Comparison of ENCODE assay signal across 10 cellular contexts in the genomic region with DNA sequence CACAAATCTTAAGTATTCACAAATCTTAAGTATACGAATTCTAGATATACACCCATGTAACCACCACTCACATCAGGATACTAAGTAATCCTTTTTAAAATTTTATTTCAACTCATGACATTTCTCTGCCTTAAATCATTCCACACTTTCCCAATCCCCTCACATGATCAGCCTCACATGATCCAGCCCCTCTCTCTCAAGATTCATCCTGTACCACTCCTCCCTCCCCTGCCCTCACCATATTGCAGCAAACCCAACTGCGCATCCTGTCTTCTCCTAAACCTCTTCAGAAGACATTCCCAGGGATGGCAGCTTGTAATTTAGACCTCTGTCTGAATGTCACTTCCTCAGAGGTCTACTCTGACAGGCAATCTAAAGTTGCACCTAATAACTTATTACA. TPM values are rescaled to one million over a fixed set of nuclear protein-coding genes. Genes with fewer than 3 reads are reported as not detected.
DNase-seq lines count a peak whose midpoint lies in the region; ATAC-seq and TF ChIP-seq lines count a peak whose summit lies in the region.
"Had no signal": no experiment of that assay in that cellular context is flagged by ENCODE, and none has a peak within 500 bp of the region (broad histone marks: within the 10 kb centered on the region; RNA-seq: fewer than 3 reads in every experiment).

No MANE protein-coding gene starts in this region.

- BruUV-seq in PC-9 (replicated peaks; lab: Mats Ljungman, UMichigan) = no TSS peak

- H3K27ac ChIP-seq in PC-9 (peak overlapping the region; percentile 53), fibroblast of lung (ENCODE audit: insufficient read depth, low read length) (no peak overlapping the region), uterus (no peak overlapping the region)

- no peak for TF ChIP-seq CTCF in PC-9 (conservative IDR thresholded peaks at IDR 0.05)
- no peak for TF ChIP-seq CTCF in fibroblast of lung (conservative IDR thresholded peaks at IDR 0.05 in 1 of 2, IDR thresholded peaks at IDR 0.05 in 1 of 2; ENCODE audit: low read depth in 1 of 2, low read length in 2 of 2)
- TF ChIP-seq CTCF in uterus (IDR thresholded peaks at IDR 0.05) = no peak

- H3F3A ChIP-seq in PC-9 (ENCODE audit: insufficient read depth, low read depth) = peaks cover 20% of the 10 kb centered on the region

- H3K4me1 ChIP-seq in PC-9 (replicated peaks; ENCODE audit: insufficient read depth) = peaks cover 32% of the 10 kb centered on the region
- peaks cover 2% of the 10 kb centered on the region for H3K4me1 ChIP-seq in fibroblast of lung (ENCODE audit: control insufficient read depth, extremely low read depth, insufficient read depth, low read length)
- peaks cover 26% of the 10 kb centered on the region for H3K4me1 ChIP-seq in skeletal muscle satellite cell (ENCODE audit: control insufficient read depth, insufficient read depth, low read length)
- peaks cover 9 to 15% of the 10 kb centered on the region in 2 donors for H3K4me1 ChIP-seq in uterus

- no peak for DNase-seq in activated naive CD4-positive, alpha-beta T cell treated with anti-CD3 and anti-CD28 coated beads for 36 hours
- no peak for DNase-seq in activated naive CD4-positive, alpha-beta T cell treated with Interleukin-2 at 50 U/mL for 16 hours
- DNase-seq in PC-9 = no peak
- peak; percentile 12 to 42 for DNase-seq in fibroblast of lung (ENCODE audit: low read depth in 2 of 2)
- no peak for DNase-seq in DMS153 treated with DMSO at 0.1 percent for 48 hours (lab: John Stamatoyannopoulos, UW; ENCODE audit: unreplicated experiment)
- no peak for DNase-seq in uterus
- DNase-seq: kidney had no signal

- H2AFZ ChIP-seq in PC-9 = peak overlapping the region; percentile 17; the same call in 1 of the 2 replicates
- H2AFZ ChIP-seq in fibroblast of lung (ENCODE audit: low read length) = no peak overlapping the region

- intact Hi-C loops in activated naive CD4-positive, alpha-beta T cell treated with anti-CD3 and anti-CD28 coated beads for 36 hours (cut with micrococcal nuclease) = no loop called here
- intact Hi-C loops in PC-9 (cut with micrococcal nuclease; ENCODE audit: unreplicated experiment) = no loop called here
- intact Hi-C loops in uterus (cut with DNase I; ENCODE audit: low total_unique reads) = no loop called here

- H3K27ac Mint-ChIP-seq in activated naive CD4-positive, alpha-beta T cell treated with anti-CD3 and anti-CD28 coated beads for 36 hours = no peak overlapping the region

- H4K20me1 ChIP-seq in PC-9 (ENCODE audit: insufficient read depth) (peaks cover 24% of the 10 kb centered on the region), fibroblast of lung (ENCODE audit: control insufficient read depth, extremely low read depth, insufficient read depth, low read length) (peaks cover 2% of the 10 kb centered on the region)

- no peak for ATAC-seq in GM18907 (IDR thresholded peaks at IDR 0.05; ENCODE audit: unreplicated experiment)

- peaks cover 49% of the 10 kb centered on the region for H3K79me2 ChIP-seq in PC-9 (ENCODE audit: low read depth)
- peaks cover 31% of the 10 kb centered on the region for H3K79me2 ChIP-seq in fibroblast of lung (ENCODE audit: control insufficient read depth, insufficient read depth, low read length)

- H3K36me3 ChIP-seq in PC-9 (ENCODE audit: low read depth) = peaks cover 22% of the 10 kb centered on the region; the same call in 1 of the 2 replicates
- no peaks in the 10 kb centered on the region for H3K36me3 ChIP-seq in fibroblast of lung (ENCODE audit: control insufficient read depth, insufficient read depth, low read length)
- peaks cover 12% of the 10 kb centered on the region for H3K36me3 ChIP-seq in skeletal muscle satellite cell (ENCODE audit: insufficient read depth, low read length)
- H3K36me3 ChIP-seq in uterus = no peaks in the 10 kb centered on the region

- no peaks in the 10 kb centered on the region for H3K9me3 ChIP-seq in PC-9 (ENCODE audit: insufficient read depth, low read depth)
- no peaks in the 10 kb centered on the region for H3K9me3 ChIP-seq in fibroblast of lung (ENCODE audit: control insufficient read depth, insufficient read depth, low read depth, low read length)
- no peaks in the 10 kb centered on the region for H3K9me3 ChIP-seq in skeletal muscle satellite cell (replicated peaks; ENCODE audit: low read length)
- no peaks in the 10 kb centered on the region for H3K9me3 ChIP-seq in uterus
- H3K9me3 ChIP-seq: spleen had no signal

- no peak overlapping the region for H3K9ac ChIP-seq in fibroblast of lung (ENCODE audit: insufficient read depth, low read length)
- H3K9ac ChIP-seq in skeletal muscle satellite cell (ENCODE audit: low read depth, low read length) = no peak overlapping the region

- H3K27me3 Mint-ChIP-seq in activated naive CD4-positive, alpha-beta T cell treated with anti-CD3 and anti-CD28 coated beads for 36 hours (ENCODE audit: low read depth) = no peaks in the 10 kb centered on the region

- H3K4me3 Mint-ChIP-seq in activated naive CD4-positive, alpha-beta T cell treated with anti-CD3 and anti-CD28 coated beads for 36 hours = peak overlapping the region; percentile 92

- H3K9me2 ChIP-seq in PC-9 (ENCODE audit: insufficient read depth) = no peaks in the 10 kb centered on the region

- H3K4me3 ChIP-seq in PC-9 = peak overlapping the region; percentile 82
- peak overlapping the region in 2 of 4 experiments; percentile 6 to 100 for H3K4me3 ChIP-seq in fibroblast of lung (replicated peaks in 1 of 4; ENCODE audit: control extremely low read depth in 1 of 4, insufficient read depth in 1 of 4, low read depth in 3 of 4, low read length in 4 of 4)
- peak overlapping the region; percentile 99 for H3K4me3 ChIP-seq in skeletal muscle satellite cell (ENCODE audit: low read length)
- no peak overlapping the region for H3K4me3 ChIP-seq in uterus

- CTCF ChIA-PET in activated naive CD4-positive, alpha-beta T cell treated with anti-CD3 and anti-CD28 coated beads for 36 hours (lab: Charles Lee) = no interaction called here
- CTCF ChIA-PET in PC-9 (lab: Charles Lee) = no interaction called here

- H3K4me2 ChIP-seq in PC-9 = peak overlapping the region; percentile 75
- peak overlapping the region; percentile 87 for H3K4me2 ChIP-seq in fibroblast of lung (ENCODE audit: extremely low read depth, insufficient read depth, low read length)
- peak overlapping the region; percentile 96 for H3K4me2 ChIP-seq in skeletal muscle satellite cell (ENCODE audit: low read length)

- no peaks in the 10 kb centered on the region for H3K27me3 ChIP-seq in PC-9 (ENCODE audit: insufficient read depth, low read depth)
- H3K27me3 ChIP-seq in fibroblast of lung (ENCODE audit: control insufficient read depth, insufficient read depth, low read length) = no peaks in the 10 kb centered on the region
- H3K27me3 ChIP-seq in skeletal muscle satellite cell (ENCODE audit: control insufficient read depth, insufficient read depth, low read length) = peaks cover 2% of the 10 kb centered on the region
- H3K27me3 ChIP-seq in uterus = no peaks in the 10 kb centered on the region

- H3K4me1 Mint-ChIP-seq in activated naive CD4-positive, alpha-beta T cell treated with anti-CD3 and anti-CD28 coated beads for 36 hours (ENCODE audit: low read depth) = peaks cover 33% of the 10 kb centered on the region

- no peaks in the 10 kb centered on the region for H3K9me3 Mint-ChIP-seq in activated naive CD4-positive, alpha-beta T cell treated with anti-CD3 and anti-CD28 coated beads for 36 hours

- POLR2A ChIA-PET in PC-9 (lab: Charles Lee; ENCODE audit: unreplicated experiment) = interaction anchor here (0.6 kb wide), 1 partner anchor 16 kb away, joined by 3 read pairs; no protein-coding TSS in a partner anchor

- no peak for TF ChIP-seq POLR2A in uterus (IDR thresholded peaks at IDR 0.05)

- H3K36me3 Mint-ChIP-seq in activated naive CD4-positive, alpha-beta T cell treated with anti-CD3 and anti-CD28 coated beads for 36 hours (ENCODE audit: low read depth) = peaks cover 19% of the 10 kb centered on the region

RNA-seq across cellular contexts. Expression of gene EIF4B, which starts 1.7 kb away (rescaled TPM):
- total RNA-seq in activated naive CD4-positive, alpha-beta T cell treated with anti-CD3 and anti-CD28 coated beads for 36 hours = 100 to 1,000 TPM; 813 to 821 TPM
- total RNA-seq in PC-9 (2021) (531 and 615 TPM in 2 replicates), fibroblast of lung (1,180 and 1,819 TPM in 2 replicates), uterus (1,000 to 10,000 TPM in 1 of 4 donors, 100 to 1,000 TPM in 3; 388 to 1,076 (median 585) TPM)
- 380 and 466 TPM in 2 replicates for polyA plus RNA-seq in fibroblast of lung
- 255 and 359 TPM in 2 replicates for polyA plus RNA-seq in fibroblast of lung (2012)
- 698 and 797 TPM in 2 replicates for polyA minus RNA-seq in fibroblast of lung (ENCODE audit: low replicate concordance)
- total RNA-seq in skeletal muscle satellite cell (2012; rRNA removed) = 788 and 899 TPM in 2 replicates

RNA-seq across cellular contexts. Expression of gene TNS2, which starts 45.3 kb away (rescaled TPM):
- under 1 TPM; 0.37 to 0.67 TPM for total RNA-seq in activated naive CD4-positive, alpha-beta T cell treated with anti-CD3 and anti-CD28 coated beads for 36 hours
- total RNA-seq in PC-9 (2021) = 8.5 and 11.5 TPM in 2 replicates
- total RNA-seq in fibroblast of lung = 52.4 and 60.6 TPM in 2 replicates
- 35.3 and 45.5 TPM in 2 replicates for polyA plus RNA-seq in fibroblast of lung
- 52.3 and 54.6 TPM in 2 replicates for polyA plus RNA-seq in fibroblast of lung (2012)
- polyA minus RNA-seq in fibroblast of lung (ENCODE audit: low replicate concordance) = 141 and 176 TPM in 2 replicates
- total RNA-seq in skeletal muscle satellite cell (2012; rRNA removed) = 67.9 and 70.8 TPM in 2 replicates
- total RNA-seq in uterus = 100 to 1,000 TPM in 2 of 4 donors, 10 to 100 TPM in 2; 64.0 to 394 (median 112) TPM

RNA-seq across cellular contexts. Expression of gene KRT18, which starts 55.7 kb away (rescaled TPM):
- 1 to 10 TPM; 7.5 to 7.9 TPM for total RNA-seq in activated naive CD4-positive, alpha-beta T cell treated with anti-CD3 and anti-CD28 coated beads for 36 hours
- total RNA-seq in PC-9 (2021) = 2,869 and 2,977 TPM in 2 replicates
- 1.2 and 3.1 TPM in 2 replicates for total RNA-seq in fibroblast of lung
- polyA plus RNA-seq in fibroblast of lung = 11.8 and 88.0 TPM in 2 replicates
- 15.5 and 101 TPM in 2 replicates for polyA plus RNA-seq in fibroblast of lung (2012)
- 32.5 and 171 TPM in 2 replicates for polyA minus RNA-seq in fibroblast of lung (ENCODE audit: low replicate concordance)
- 2.0 and 4.1 TPM in 2 replicates for total RNA-seq in skeletal muscle satellite cell (2012; rRNA removed)
- 10 to 100 TPM in 3 of 4 donors, 1 to 10 TPM in 1; 2.6 to 69.2 (median 17.8) TPM for total RNA-seq in uterus

Comparison
In these comparisons a context has a peak if more than half of its experiments do, and no peak if none do; other contexts are left out.
1. DNase-seq: peak in fibroblast of lung (2 of 2); none in activated naive CD4-positive, alpha-beta T cell treated with anti-CD3 and anti-CD28 coated beads for 36 hours (single experiment), activated naive CD4-positive, alpha-beta T cell treated with Interleukin-2 at 50 U/mL for 16 hours (single experiment), PC-9 (0 of 2), DMS153 treated with DMSO at 0.1 percent for 48 hours (single experiment) and uterus (0 of 2).
2. H3K4me3 ChIP-seq: peak in PC-9 (single experiment) and skeletal muscle satellite cell (single experiment); none in uterus (0 of 2).
3. RNA of gene KRT18, which starts 55.7 kb away (total RNA-seq): 2,869 to 2,977 TPM in PC-9; 2.6 to 69.2 TPM in uterus, 7.5 to 7.9 TPM in activated naive CD4-positive, alpha-beta T cell treated with anti-CD3 and anti-CD28 coated beads for 36 hours and 1.2 to 3.1 TPM in fibroblast of lung; every median in the first group is over 10 times any median in the second.
4. Peak in every context shown above with its lines, with median percentiles within 50 percentile points of each other: H3K4me2 ChIP-seq.